ENCODE assay signal across 1 cellular context in genomic region chr11:18721576-18722292, GRCh38.
TF ChIP-seq lines count a peak whose summit lies in the region.

No MANE protein-coding gene starts in this region.

TF ChIP-seq in H1, 55 proteins besides CTCF, POLR2A, EP300 and RAD21 (continued from another document):
- TF ChIP-seq USF2 (IDR thresholded peaks at IDR 0.05; ENCODE audit: low read length) (no peak), SIRT6 (IDR thresholded peaks at IDR 0.05; ENCODE audit: low read length) (no peak), CTBP2 (IDR thresholded peaks at IDR 0.05; ENCODE audit: borderline replicate concordance, insufficient read depth, insufficient read length, low read length) (no peak), SIN3A (conservative IDR thresholded peaks at IDR 0.05 in 1 of 2, IDR thresholded peaks at IDR 0.05 in 1 of 2; ENCODE audit: low read depth in 1 of 2, low read length in 2 of 2) (peak; percentile 15 to 59; a peak in 2 of 4 replicates), CHD2 (IDR thresholded peaks at IDR 0.05; ENCODE audit: low read length) (no peak), CHD7 (IDR thresholded peaks at IDR 0.05; ENCODE audit: insufficient replicate concordance, low read length) (no peak), RBBP5 (IDR thresholded peaks at IDR 0.05; ENCODE audit: borderline replicate concordance, low read depth, low read length) (no peak), KDM1A (IDR thresholded peaks at IDR 0.05; ENCODE audit: borderline replicate concordance, low read length) (no peak), ATF3 (IDR thresholded peaks at IDR 0.05; ENCODE audit: insufficient read depth, low read depth, low read length) (no peak), MAFK (IDR thresholded peaks at IDR 0.05; ENCODE audit: low read depth, low read length) (no peak), FOSL1 (IDR thresholded peaks at IDR 0.05; ENCODE audit: insufficient read depth, low read depth, low read length) (no peak), TCF12 (IDR thresholded peaks at IDR 0.05; ENCODE audit: low read depth, low read length) (no peak), CBX5 (IDR thresholded peaks at IDR 0.05; ENCODE audit: low read depth, low read length) (no peak), CBX8 (IDR thresholded peaks at IDR 0.05; ENCODE audit: borderline replicate concordance, low read depth, low read length) (no peak), E2F6 (IDR thresholded peaks at IDR 0.05) (no peak; the same call in 1 of the 2 replicates), SP2 (IDR thresholded peaks at IDR 0.05; ENCODE audit: low read length) (no peak), KDM5A (IDR thresholded peaks at IDR 0.05; ENCODE audit: low read length) (no peak), POLR2AphosphoS5 (IDR thresholded peaks at IDR 0.05; ENCODE audit: low read depth, low read length) (peak; percentile 34; the same call in 1 of the 2 replicates), RFX5 (IDR thresholded peaks at IDR 0.05; ENCODE audit: borderline replicate concordance, low read depth, low read length) (no peak), NRF1 (IDR thresholded peaks at IDR 0.05; ENCODE audit: low read depth, low read length) (no peak), TAF1 (IDR thresholded peaks at IDR 0.05; ENCODE audit: low read depth, low read length) (no peak; the same call in 1 of the 2 replicates), CREB1 (IDR thresholded peaks at IDR 0.05) (no peak; the same call in 1 of the 2 replicates), SUZ12 (IDR thresholded peaks at IDR 0.05; ENCODE audit: low read length) (no peak), KDM4A (IDR thresholded peaks at IDR 0.05; ENCODE audit: low read depth, low read length, severe bottlenecking) (peak; percentile 70), EZH2 (IDR thresholded peaks at IDR 0.05; ENCODE audit: low read depth, low read length, severe bottlenecking) (no peak), SAP30 (IDR thresholded peaks at IDR 0.05; ENCODE audit: insufficient read depth, insufficient replicate concordance, low read length) (peak; percentile 6), NANOG (IDR thresholded peaks at IDR 0.05; ENCODE audit: insufficient read depth, low read depth, low read length, poor library complexity, severe bottlenecking) (no peak)
TF ChIP-seq in H1: peak in this region for 7.
